In genomic region chr1:226355679-226356583, GRCh38 we compare ENCODE assay signal across 8 cellular contexts.
DNase-seq lines count a peak whose midpoint lies in the region; ATAC-seq and TF ChIP-seq lines count a peak whose summit lies in the region.
"Had no signal": no experiment of that assay in that cellular context is flagged by ENCODE, and none has a peak within 500 bp of the region (broad histone marks: within the 10 kb centered on the region; RNA-seq: fewer than 3 reads in every experiment).

No MANE protein-coding gene starts in this region.

- DNase-seq in retina (peak; percentile 45), GOT3 (lab: John Stamatoyannopoulos, UW) (no peak), activated gamma-delta T cell (lab: John Stamatoyannopoulos, UW) (no peak), GM13977 (ENCODE audit: low spot score) (no peak)

- peak overlapping the region; percentile 72 for H3K27ac ChIP-seq in angular gyrus (ENCODE audit: low read depth, low read length)
- H3K27ac ChIP-seq: VCaP had no signal

- in situ Hi-C loops in GM13977 (cut with MboI; ENCODE audit: low pct_unique_long_range_greater_than_20kb, low sequenced_read_pairs, unreplicated experiment): no loop called here

- ATAC-seq in GM19395 (IDR thresholded peaks at IDR 0.05; ENCODE audit: unreplicated experiment) (peak; percentile 53), HG03175 (IDR thresholded peaks at IDR 0.05; ENCODE audit: unreplicated experiment) (peak; percentile 46)

- no peak for TF ChIP-seq CTCF in GM13977 (IDR thresholded peaks at IDR 0.05; ENCODE audit: extremely low read depth, insufficient read depth, missing control alignments)
